ENCODE assay signal across 7 cellular contexts in genomic region chrX:14029039-14029424, GRCh38. TPM values are rescaled to one million over a fixed set of nuclear protein-coding genes. Genes with fewer than 3 reads are reported as not detected.
DNase-seq lines count a peak whose midpoint lies in the region; ATAC-seq and TF ChIP-seq lines count a peak whose summit lies in the region.

No MANE protein-coding gene starts in this region.

- no peaks in the 10 kb centered on the region for H3K36me3 ChIP-seq in HEK293 (ENCODE audit: control insufficient read depth in 2 of 2, insufficient read depth in 1 of 2, low read length in 2 of 2)

- peak overlapping the region; percentile 91 for H3K27ac ChIP-seq in HEK293 (ENCODE audit: extremely low read depth, low read depth, low read length)

- H3K9me3 ChIP-seq in HEK293 (ENCODE audit: control insufficient read depth, insufficient read depth, low read depth, low read length): no peaks in the 10 kb centered on the region

- ATAC-seq in HG03520 (IDR thresholded peaks at IDR 0.05; ENCODE audit: unreplicated experiment) (no peak), HG02678 (IDR thresholded peaks at IDR 0.05; ENCODE audit: unreplicated experiment) (no peak), HG02588 (IDR thresholded peaks at IDR 0.05; ENCODE audit: unreplicated experiment) (no peak)

- H3K4me3 ChIP-seq in HEK293 (ENCODE audit: low read depth, low read length): peak overlapping the region; percentile 51
- H3K4me3 ChIP-seq in retinal pigment epithelial cell (ENCODE audit: low read length): peak overlapping the region; percentile 65

- peak; percentile 61 for DNase-seq in SK-N-DZ (ENCODE audit: low spot score)
- peak; percentile 3 for DNase-seq in fibroblast of gingiva (ENCODE audit: low read depth)
- no peak for DNase-seq in retinal pigment epithelial cell (ENCODE audit: low read depth)

- CTCF ChIA-PET in HEK293 (lab: Yijun Ruan, JAX): interaction anchor here (0.5 to 2.7 kb wide), 6 partner anchors 183 to 1254 kb away, joined by 3 to 16 read pairs (median 7); no protein-coding TSS in a partner anchor

- peaks cover 17% of the 10 kb centered on the region for H3K4me1 ChIP-seq in HEK293 (ENCODE audit: control insufficient read depth, insufficient read depth, low read length)

- TF ChIP-seq CTCF in HEK293 (tag by site-specific recombination; IDR thresholded peaks at IDR 0.05) (no peak), retinal pigment epithelial cell (conservative IDR thresholded peaks at IDR 0.05; ENCODE audit: low read depth, low read length) (no peak)

- POLR2A ChIA-PET in HEK293 (lab: Yijun Ruan, JAX): interaction anchor here (0.8 to 3.2 kb wide), 8 partner anchors 14 to 360 kb away, joined by 3 to 14 read pairs (median 4); partner anchors contain the start of genes OFD1 and TRAPPC2

TF ChIP-seq in HEK293, 187 proteins besides CTCF, POLR2A, EP300 and RAD21 (continues in another document):
- TF ChIP-seq ZNF37A (tag by site-specific recombination; IDR thresholded peaks at IDR 0.05) (no peak), ZNF830 (tag by site-specific recombination; IDR thresholded peaks at IDR 0.05; ENCODE audit: low read depth) (no peak), ZNF221 (tag by site-specific recombination; IDR thresholded peaks at IDR 0.05; ENCODE audit: borderline replicate concordance) (no peak), ZNF404 (tag by site-specific recombination; IDR thresholded peaks at IDR 0.05) (no peak), KLF8 (tag by site-specific recombination; IDR thresholded peaks at IDR 0.05) (no peak), ZBTB48 (tag by site-specific recombination; IDR thresholded peaks at IDR 0.05) (0 out of 2 replicates have a peak, but pooled peaks have one; percentile 20), ZNF174 (tag by site-specific recombination; IDR thresholded peaks at IDR 0.05) (no peak), ZNF449 (tag by site-specific recombination; IDR thresholded peaks at IDR 0.05) (no peak), ZNF148 (tag by site-specific recombination; IDR thresholded peaks at IDR 0.05; ENCODE audit: borderline replicate concordance) (no peak), ZNF514 (tag by site-specific recombination; IDR thresholded peaks at IDR 0.05) (no peak), ZNF394 (tag by site-specific recombination; IDR thresholded peaks at IDR 0.05; ENCODE audit: borderline replicate concordance) (no peak), ZNF621 (tag by site-specific recombination; IDR thresholded peaks at IDR 0.05) (no peak), KLF1 (tag by site-specific recombination; IDR thresholded peaks at IDR 0.05) (no peak), ZNF2 (tag by site-specific recombination; IDR thresholded peaks at IDR 0.05) (0 out of 2 replicates have a peak, but pooled peaks have one; percentile 22), ZNF324 (tag by site-specific recombination; IDR thresholded peaks at IDR 0.05) (no peak), ZNF600 (tag by site-specific recombination; IDR thresholded peaks at IDR 0.05) (no peak), GFI1B (tag by site-specific recombination; IDR thresholded peaks at IDR 0.05) (no peak), ZNF473 (tag by site-specific recombination; IDR thresholded peaks at IDR 0.05) (no peak), ZNF239 (tag by site-specific recombination; IDR thresholded peaks at IDR 0.05) (no peak), HIC1 (tag by site-specific recombination; IDR thresholded peaks at IDR 0.05) (peak; percentile 85), OVOL3 (tag by site-specific recombination; IDR thresholded peaks at IDR 0.05) (no peak), KLF16 (tag by site-specific recombination; IDR thresholded peaks at IDR 0.05) (0 out of 2 replicates have a peak, but pooled peaks have one; percentile 29), ZNF350 (tag by site-specific recombination; IDR thresholded peaks at IDR 0.05) (no peak), ZNF626 (tag by site-specific recombination; IDR thresholded peaks at IDR 0.05) (no peak), ZIC2 (tag by site-specific recombination; IDR thresholded peaks at IDR 0.05) (0 out of 2 replicates have a peak, but pooled peaks have one; percentile 7), ZNF26 (tag by site-specific recombination; IDR thresholded peaks at IDR 0.05) (no peak), ZNF777 (tag by site-specific recombination; IDR thresholded peaks at IDR 0.05; ENCODE audit: borderline replicate concordance) (no peak), ZNF664 (tag by site-specific recombination; IDR thresholded peaks at IDR 0.05) (no peak), ZNF354C (tag by site-specific recombination; IDR thresholded peaks at IDR 0.05; ENCODE audit: borderline replicate concordance, low read depth) (no peak), PRDM1 (tag by site-specific recombination; IDR thresholded peaks at IDR 0.05) (no peak), ZNF658 (tag by site-specific recombination; IDR thresholded peaks at IDR 0.05) (no peak), ZNF155 (tag by site-specific recombination; IDR thresholded peaks at IDR 0.05) (no peak), ZNF423 (tag by site-specific recombination; IDR thresholded peaks at IDR 0.05) (no peak), ZNF23 (tag by site-specific recombination; IDR thresholded peaks at IDR 0.05; ENCODE audit: borderline replicate concordance) (no peak), ZNF335 (tag by site-specific recombination; conservative IDR thresholded peaks at IDR 0.05) (peak; percentile 98), ZNF24 (tag by site-specific recombination; IDR thresholded peaks at IDR 0.05) (no peak)

RNA-seq across cellular contexts. Expression of gene GEMIN8, which starts 0.7 kb away (rescaled TPM):
- polyA plus RNA-seq in SK-N-DZ (2014; cell fraction: cytosol; rRNA removed): 12.8 and 13.9 TPM in 2 replicates
- polyA plus RNA-seq in SK-N-DZ (2014; cell fraction: nucleus; rRNA removed): 14.9 and 16.0 TPM in 2 replicates
